ENCODE assay signal across 15 cellular contexts in the genomic region with DNA sequence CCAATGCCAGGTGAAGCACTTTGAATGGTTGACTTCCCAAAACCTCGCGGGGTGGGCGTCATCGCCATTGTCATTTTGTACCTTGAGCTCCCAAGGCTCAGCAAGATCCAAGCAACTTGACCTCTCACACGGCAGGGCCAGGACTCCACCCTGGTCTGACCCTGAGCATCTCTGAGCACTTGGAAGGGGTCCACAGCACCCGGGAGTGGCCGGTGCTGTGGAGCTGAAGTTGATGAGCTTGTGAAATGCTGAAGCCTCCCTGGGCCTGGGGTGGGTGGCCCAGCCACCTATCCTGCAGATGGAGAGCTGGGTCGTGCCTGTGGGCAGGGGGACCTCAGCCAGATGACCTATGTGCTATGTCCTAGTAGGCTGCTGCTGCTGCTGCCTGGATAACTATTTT.
DNase-seq lines count a peak whose midpoint lies in the region; ATAC-seq and TF ChIP-seq lines count a peak whose summit lies in the region.
"Had no signal": no experiment of that assay in that cellular context is flagged by ENCODE, and none has a peak within 500 bp of the region (broad histone marks: within the 10 kb centered on the region; RNA-seq: fewer than 3 reads in every experiment).

No MANE protein-coding gene starts in this region.

- H3K27ac ChIP-seq in RWPE2 (ENCODE audit: poor library complexity, severe bottlenecking) = no peak overlapping the region
- no peak overlapping the region for H3K27ac ChIP-seq in mesenchymal stem cell (ENCODE audit: low read length, poor library complexity, severe bottlenecking)
- no peak overlapping the region for H3K27ac ChIP-seq in sigmoid colon
- H3K27ac ChIP-seq in upper lobe of right lung = no peak overlapping the region
- no peak overlapping the region for H3K27ac ChIP-seq in psoas muscle

- no peak overlapping the region for H2AFZ ChIP-seq in mesenchymal stem cell (ENCODE audit: low read depth, low read length)

- no peak for TF ChIP-seq EP300 in sigmoid colon (IDR thresholded peaks at IDR 0.05)

- H3K9me3 ChIP-seq in RWPE2 (ENCODE audit: severe bottlenecking) (no peaks in the 10 kb centered on the region), mesenchymal stem cell (ENCODE audit: control insufficient read depth, low read length) (no peaks in the 10 kb centered on the region), sigmoid colon (no peaks in the 10 kb centered on the region), upper lobe of right lung (no peaks in the 10 kb centered on the region), psoas muscle (no peaks in the 10 kb centered on the region)
- H3K9me3 ChIP-seq: BE2C had no signal

- H3K36me3 ChIP-seq in RWPE2 (ENCODE audit: low read depth) (no peaks in the 10 kb centered on the region), mesenchymal stem cell (ENCODE audit: control insufficient read depth in 1 of 2, insufficient read depth in 2 of 2, low read depth in 1 of 2, low read length in 2 of 2) (no peaks in the 10 kb centered on the region), sigmoid colon (no peaks in the 10 kb centered on the region), upper lobe of right lung (no peaks in the 10 kb centered on the region), psoas muscle (ENCODE audit: insufficient read depth in 1 of 2, low read depth in 1 of 2) (no peaks in the 10 kb centered on the region)
- H3K36me3 ChIP-seq: BE2C had no signal

- H3K79me1 ChIP-seq in mesenchymal stem cell (replicated peaks; ENCODE audit: low read length, poor library complexity, severe bottlenecking) = no peaks in the 10 kb centered on the region

- peak overlapping the region in 1 of 2 experiments; percentile 18 for H3K14ac ChIP-seq in mesenchymal stem cell (ENCODE audit: low read length in 2 of 2)

- peak overlapping the region; percentile 68 for H2BK15ac ChIP-seq in mesenchymal stem cell (ENCODE audit: low read depth, poor library complexity, severe bottlenecking)

- TF ChIP-seq CTCF in RWPE2 (IDR thresholded peaks at IDR 0.05; ENCODE audit: poor library complexity, severe bottlenecking) (no peak), sigmoid colon (IDR thresholded peaks at IDR 0.05) (no peak), upper lobe of right lung (IDR thresholded peaks at IDR 0.05) (no peak), psoas muscle (IDR thresholded peaks at IDR 0.05) (no peak)

- no peak overlapping the region for H3K4me3 ChIP-seq in RWPE2 (ENCODE audit: severe bottlenecking)
- H3K4me3 ChIP-seq in mesenchymal stem cell (ENCODE audit: insufficient read depth in 1 of 2, low read depth in 1 of 2, low read length in 2 of 2) = no peak overlapping the region
- H3K4me3 ChIP-seq in sigmoid colon = no peak overlapping the region
- H3K4me3 ChIP-seq in upper lobe of right lung = no peak overlapping the region
- H3K4me3 ChIP-seq in psoas muscle = no peak overlapping the region

- H3K18ac ChIP-seq in mesenchymal stem cell (ENCODE audit: low read depth in 1 of 2, low read length in 2 of 2) = no peak overlapping the region

- no peak overlapping the region for H2AK5ac ChIP-seq in mesenchymal stem cell (ENCODE audit: low read length, severe bottlenecking)

- H3K4me1 ChIP-seq in RWPE2 (ENCODE audit: insufficient read depth, poor library complexity, severe bottlenecking) = peaks cover 9% of the 10 kb centered on the region
- no peaks in the 10 kb centered on the region for H3K4me1 ChIP-seq in mesenchymal stem cell (ENCODE audit: control insufficient read depth, insufficient read depth, low read depth, low read length)
- H3K4me1 ChIP-seq in sigmoid colon = peaks cover 0 to 7% (median 0%) of the 10 kb centered on the region in 4 donors
- H3K4me1 ChIP-seq in upper lobe of right lung = peaks cover 9% of the 10 kb centered on the region
- no peaks in the 10 kb centered on the region for H3K4me1 ChIP-seq in psoas muscle
- H3K4me1 ChIP-seq: BE2C had no signal

- H3K4me2 ChIP-seq in mesenchymal stem cell (ENCODE audit: low read length, poor library complexity, severe bottlenecking) = no peak overlapping the region

- 92% methylated on average over 8 of the region's 8 CpGs for WGBS in mesenchymal stem cell
- WGBS in sigmoid colon, 2 donors = 78 to 82% methylated on average over 8 of the region's 8 CpGs
- 83 to 87% (median 84%) methylated on average over 8 of the region's 8 CpGs for WGBS in psoas muscle, 3 donors

- H2BK12ac ChIP-seq in mesenchymal stem cell (ENCODE audit: low read length in 2 of 2) = peak overlapping the region; percentile 31 to 61

- H4K91ac ChIP-seq in mesenchymal stem cell (ENCODE audit: low read length) = peak overlapping the region; percentile 11

- H3K23ac ChIP-seq in mesenchymal stem cell (ENCODE audit: low read length in 2 of 2) = no peak overlapping the region

- no peak for TF ChIP-seq POLR2A in sigmoid colon (IDR thresholded peaks at IDR 0.05)

- no peak overlapping the region for H2BK120ac ChIP-seq in mesenchymal stem cell (ENCODE audit: low read depth, low read length)

- H3K27me3 ChIP-seq in RWPE2 (ENCODE audit: insufficient read depth, poor library complexity, severe bottlenecking) = peaks cover 54% of the 10 kb centered on the region
- H3K27me3 ChIP-seq in mesenchymal stem cell (ENCODE audit: control insufficient read depth in 1 of 2, insufficient read depth in 1 of 2, low read length in 2 of 2) = peaks cover 0 to 54% of the 10 kb centered on the region in 2 experiments
- no peaks in the 10 kb centered on the region for H3K27me3 ChIP-seq in sigmoid colon
- H3K27me3 ChIP-seq in upper lobe of right lung = no peaks in the 10 kb centered on the region
- H3K27me3 ChIP-seq in psoas muscle (ENCODE audit: insufficient read depth in 3 of 3, low read length in 2 of 3) = peaks cover 0 to 49% (median 18%) of the 10 kb centered on the region in 3 donors

- no peak overlapping the region for H4K8ac ChIP-seq in mesenchymal stem cell (ENCODE audit: low read length)

- no peak overlapping the region for H2BK5ac ChIP-seq in mesenchymal stem cell (ENCODE audit: low read depth, low read length, poor library complexity, severe bottlenecking)

- no peak overlapping the region for H3K4ac ChIP-seq in mesenchymal stem cell (ENCODE audit: low read depth in 1 of 2, low read length in 2 of 2)

- DNase-seq in RWPE2 (ENCODE audit: low spot score) (peak; percentile 32), mesenchymal stem cell (no peak), sigmoid colon (peak; percentile 58), upper lobe of right lung (peak; percentile 48), psoas muscle (no peak), HuH-7.5 (ENCODE audit: low spot score) (no peak)
- DNase-seq: ACHN; BE2C; C1 segment of cervical spinal cord; CD4-positive, CD25-positive, alpha-beta regulatory T cell; CD8-positive, alpha-beta memory T cell; COR-L47; DMS 273 treated with DMSO at 0.1 percent for 48 hours; H9 had no signal

- ATAC-seq in RWPE2 (ENCODE audit: low read depth) (no peak), upper lobe of right lung (no peak), HG03175 (IDR thresholded peaks at IDR 0.05; ENCODE audit: unreplicated experiment) (no peak), psoas muscle (no peak)

- H3K9ac ChIP-seq in mesenchymal stem cell (ENCODE audit: low read length) = no peak overlapping the region

- intact Hi-C loops in sigmoid colon (cut with DNase I) = no loop called here
- intact Hi-C loops in upper lobe of right lung (cut with DNase I) = no loop called here
- intact Hi-C loops in psoas muscle (cut with DNase I) = no loop called here

Comparison
In these comparisons a context has a peak if more than half of its experiments do, and no peak if none do; other contexts are left out.
1. DNase-seq: peak in RWPE2 (single experiment), sigmoid colon (single experiment) and upper lobe of right lung (single experiment); none in mesenchymal stem cell (single experiment), psoas muscle (0 of 2) and HuH-7.5 (single experiment).